10 cellular contexts compared by ENCODE assay signal in genomic region chr7:105794741-105795729, GRCh38.
DNase-seq lines count a peak whose midpoint lies in the region; ATAC-seq, FAIRE-seq and TF ChIP-seq lines count a peak whose summit lies in the region.
"Had no signal": no experiment of that assay in that cellular context is flagged by ENCODE, and none has a peak within 500 bp of the region (broad histone marks: within the 10 kb centered on the region; RNA-seq: fewer than 3 reads in every experiment).

No MANE protein-coding gene starts in this region.

- intact Hi-C loops in mammary epithelial cell (cut with micrococcal nuclease): no loop called here
- intact Hi-C loops in breast epithelium (cut with DNase I; ENCODE audit: low total_unique reads): no loop called here
- intact Hi-C loops in endothelial cell of umbilical vein (cut with micrococcal nuclease): no loop called here
- intact Hi-C loops in left lung (cut with DNase I): no loop called here
- intact Hi-C loops in uterus (cut with DNase I; ENCODE audit: low total_unique reads): no loop called here

- CTCF ChIA-PET in mammary epithelial cell (lab: Charles Lee; ENCODE audit: low non-redundant PET): interaction anchor here (0.6 kb wide), 1 partner anchor 55 kb away, joined by 3 read pairs; no protein-coding TSS in a partner anchor
- CTCF ChIA-PET in endothelial cell of umbilical vein (lab: Charles Lee): interaction anchor here (0.8 to 2.9 kb wide), 7 partner anchors 11 to 98 kb away, joined by 3 to 13 read pairs (median 4); partner anchors contain the start of gene ATXN7L1

- DNase-seq in mammary epithelial cell: peak; percentile 30
- no peak for DNase-seq in breast epithelium (ENCODE audit: low spot score in 2 of 2)
- DNase-seq in endothelial cell of umbilical vein (ENCODE audit: low read depth, low spot score): peak; percentile 20
- no peak for DNase-seq in left lung
- peak; percentile 42 to 54 for DNase-seq in uterus
- no peak for DNase-seq in DMS53 treated with DMSO at 0.1 percent for 48 hours (lab: John Stamatoyannopoulos, UW; ENCODE audit: unreplicated experiment)
- DNase-seq in H7: no peak
- DNase-seq: AML-193, hypothalamus had no signal

- POLR2A ChIA-PET in endothelial cell of umbilical vein (lab: Charles Lee): no interaction called here

- no peaks in the 10 kb centered on the region for H3K27me3 ChIP-seq in mammary epithelial cell (ENCODE audit: insufficient read depth, low read length)
- no peaks in the 10 kb centered on the region for H3K27me3 ChIP-seq in breast epithelium
- H3K27me3 ChIP-seq in endothelial cell of umbilical vein (ENCODE audit: control insufficient read depth in 2 of 2, insufficient read depth in 2 of 2, low read length in 2 of 2): no peaks in the 10 kb centered on the region
- no peaks in the 10 kb centered on the region for H3K27me3 ChIP-seq in left lung
- no peaks in the 10 kb centered on the region for H3K27me3 ChIP-seq in uterus
- H3K27me3 ChIP-seq in H7 (ENCODE audit: control insufficient read depth, insufficient read depth, low read length): no peaks in the 10 kb centered on the region

- no peaks in the 10 kb centered on the region for H3K9me1 ChIP-seq in endothelial cell of umbilical vein (replicated peaks; ENCODE audit: control insufficient read depth, extremely low read depth, insufficient read depth, low read length)

- no peaks in the 10 kb centered on the region for H3K36me3 ChIP-seq in mammary epithelial cell (ENCODE audit: insufficient read depth, low read length)
- H3K36me3 ChIP-seq in breast epithelium: no peaks in the 10 kb centered on the region
- peaks cover 0 to 3% of the 10 kb centered on the region in 2 experiments for H3K36me3 ChIP-seq in endothelial cell of umbilical vein (ENCODE audit: control insufficient read depth in 2 of 2, extremely low read depth in 1 of 2, insufficient read depth in 2 of 2, low read length in 2 of 2)
- no peaks in the 10 kb centered on the region for H3K36me3 ChIP-seq in left lung
- H3K36me3 ChIP-seq in uterus: no peaks in the 10 kb centered on the region
- no peaks in the 10 kb centered on the region for H3K36me3 ChIP-seq in H7 (replicated peaks; ENCODE audit: control insufficient read depth, insufficient read depth, low read length)

- H3K9ac ChIP-seq in mammary epithelial cell (ENCODE audit: insufficient read depth, low read length) (no peak overlapping the region), endothelial cell of umbilical vein (replicated peaks; ENCODE audit: extremely low read depth, insufficient read depth, low read length) (no peak overlapping the region)

- no peak overlapping the region for H3K4me3 ChIP-seq in mammary epithelial cell (replicated peaks in 1 of 3; ENCODE audit: insufficient read depth in 1 of 3, low read depth in 2 of 3, low read length in 3 of 3)
- no peak overlapping the region for H3K4me3 ChIP-seq in breast epithelium
- no peak overlapping the region for H3K4me3 ChIP-seq in endothelial cell of umbilical vein (replicated peaks in 1 of 3; ENCODE audit: insufficient read depth in 1 of 3, low read depth in 1 of 3, low read length in 3 of 3)
- H3K4me3 ChIP-seq in left lung: no peak overlapping the region
- H3K4me3 ChIP-seq in uterus: no peak overlapping the region
- H3K4me3 ChIP-seq in H7 (ENCODE audit: insufficient read depth, low read depth, low read length): no peak overlapping the region

- peak; percentile 24 for FAIRE-seq in endothelial cell of umbilical vein (lab: Jason Lieb, UNC)

- H4K20me1 ChIP-seq in mammary epithelial cell (ENCODE audit: insufficient read depth, low read length) (no peaks in the 10 kb centered on the region), endothelial cell of umbilical vein (replicated peaks; ENCODE audit: control insufficient read depth, extremely low read depth, insufficient read depth, low read length) (no peaks in the 10 kb centered on the region)

- no peak for TF ChIP-seq POLR2A in breast epithelium (IDR thresholded peaks at IDR 0.05)
- TF ChIP-seq POLR2A in endothelial cell of umbilical vein (IDR thresholded peaks at IDR 0.05; ENCODE audit: low read depth, low read length): no peak
- TF ChIP-seq POLR2A in uterus (IDR thresholded peaks at IDR 0.05): no peak

- no peaks in the 10 kb centered on the region for H3K79me2 ChIP-seq in mammary epithelial cell (ENCODE audit: insufficient read depth, low read length)
- no peaks in the 10 kb centered on the region for H3K79me2 ChIP-seq in endothelial cell of umbilical vein (ENCODE audit: control insufficient read depth, insufficient read depth, low read length)

- H3K4me1 ChIP-seq in mammary epithelial cell (ENCODE audit: insufficient read depth, low read length) (peaks cover 40% of the 10 kb centered on the region), breast epithelium (no peaks in the 10 kb centered on the region), endothelial cell of umbilical vein (ENCODE audit: control insufficient read depth, extremely low read depth, insufficient read depth, low read length) (peaks cover 8% of the 10 kb centered on the region), left lung (no peaks in the 10 kb centered on the region), uterus (no peaks in the 10 kb centered on the region)

- BruUV-seq in mammary epithelial cell (replicated peaks; lab: Mats Ljungman, UMichigan) (no TSS peak), endothelial cell of umbilical vein (replicated peaks; lab: Mats Ljungman, UMichigan) (no TSS peak)

- no peak for TF ChIP-seq CTCF in mammary epithelial cell (conservative IDR thresholded peaks at IDR 0.05 in 1 of 2, IDR thresholded peaks at IDR 0.05 in 1 of 2; ENCODE audit: extremely low read depth in 1 of 2, insufficient read depth in 1 of 2, low read depth in 1 of 2, low read length in 2 of 2)
- no peak for TF ChIP-seq CTCF in breast epithelium (IDR thresholded peaks at IDR 0.05)
- TF ChIP-seq CTCF in endothelial cell of umbilical vein (IDR thresholded peaks at IDR 0.05; ENCODE audit: extremely low read depth in 1 of 2, insufficient read depth in 1 of 2, low read depth in 1 of 2, low read length in 2 of 2): no peak
- no peak for TF ChIP-seq CTCF in left lung (IDR thresholded peaks at IDR 0.05)
- no peak for TF ChIP-seq CTCF in uterus (IDR thresholded peaks at IDR 0.05)

- dilution Hi-C loops in mammary epithelial cell (cut with HindIII; ENCODE audit: low sequenced_read_pairs) (no loop called here), endothelial cell of umbilical vein (cut with MboI; ENCODE audit: extremely low pct_ligation_motif_present, low sequenced_read_pairs) (no loop called here)

- H3K27ac ChIP-seq in mammary epithelial cell (ENCODE audit: insufficient read depth, low read depth, low read length): no peak overlapping the region
- H3K27ac ChIP-seq in breast epithelium: no peak overlapping the region
- no peak overlapping the region for H3K27ac ChIP-seq in endothelial cell of umbilical vein (ENCODE audit: insufficient read depth, low read depth, low read length)
- no peak overlapping the region for H3K27ac ChIP-seq in left lung
- H3K27ac ChIP-seq in uterus: peak overlapping the region; percentile 67 to 74

- H3K9me3 ChIP-seq in mammary epithelial cell (replicated peaks; ENCODE audit: insufficient read depth, low read length): no peaks in the 10 kb centered on the region
- no peaks in the 10 kb centered on the region for H3K9me3 ChIP-seq in breast epithelium
- no peaks in the 10 kb centered on the region for H3K9me3 ChIP-seq in endothelial cell of umbilical vein (replicated peaks; ENCODE audit: control insufficient read depth, insufficient read depth, low read length)
- no peaks in the 10 kb centered on the region for H3K9me3 ChIP-seq in left lung
- H3K9me3 ChIP-seq in uterus: no peaks in the 10 kb centered on the region

- in situ Hi-C loops in mammary epithelial cell (cut with MboI; ENCODE audit: low sequenced_read_pairs in 2 of 2): no loop called here

- 76% methylated on average over 6 of the region's 8 CpGs for WGBS in mammary epithelial cell (ENCODE audit: low coverage, missing lambda C conversion rate)

- H2AFZ ChIP-seq in mammary epithelial cell (ENCODE audit: low read depth, low read length) (no peak overlapping the region), endothelial cell of umbilical vein (ENCODE audit: low read depth, low read length) (no peak overlapping the region)

- ATAC-seq in left lung (peak; percentile 30), GM21390 (IDR thresholded peaks at IDR 0.05; ENCODE audit: unreplicated experiment) (no peak)

- H3K4me2 ChIP-seq in mammary epithelial cell (ENCODE audit: insufficient read depth, low read depth, low read length) (no peak overlapping the region), endothelial cell of umbilical vein (ENCODE audit: insufficient read depth, low read length) (no peak overlapping the region)

TF ChIP-seq in endothelial cell of umbilical vein, 7 proteins besides CTCF, POLR2A, EP300 and RAD21:
- TF ChIP-seq MAX (IDR thresholded peaks at IDR 0.05; ENCODE audit: insufficient read depth, insufficient read length) (no peak), GATA2 (IDR thresholded peaks at IDR 0.05; ENCODE audit: insufficient read depth, insufficient read length, low read depth, low read length) (peak; percentile 44)

Comparison
In these comparisons a context has a peak if more than half of its experiments do, and no peak if none do; other contexts are left out.
1. DNase-seq: peak in mammary epithelial cell (single experiment), endothelial cell of umbilical vein (single experiment) and uterus (2 of 2); none in breast epithelium (0 of 2), left lung (0 of 2), DMS53 treated with DMSO at 0.1 percent for 48 hours (single experiment) and H7 (single experiment).
2. H3K27ac ChIP-seq: peak in uterus (2 of 2); none in mammary epithelial cell (single experiment), breast epithelium (0 of 2), endothelial cell of umbilical vein (single experiment) and left lung (0 of 2).